11 cellular contexts compared by ENCODE assay signal in genomic region chr14:93034671-93034994, GRCh38.
A peak's percentile ranks its signal among the peaks of the same experiment; 100 is the strongest.
DNase-seq lines count a peak whose midpoint lies in the region; ATAC-seq and TF ChIP-seq lines count a peak whose summit lies in the region.
"Had no signal": no experiment of that assay in that cellular context is flagged by ENCODE, and none has a peak within 500 bp of the region (broad histone marks: within the 10 kb centered on the region; RNA-seq: fewer than 3 reads in every experiment).

No MANE protein-coding gene starts in this region.

- H3K4me1 Mint-ChIP-seq in MCF 10A (ENCODE audit: insufficient read depth, unreplicated experiment) = peaks cover 61% of the 10 kb centered on the region

- H3K36me3 ChIP-seq in breast epithelium (no peaks in the 10 kb centered on the region), SJSA1 (no peaks in the 10 kb centered on the region), esophagus muscularis mucosa (no peaks in the 10 kb centered on the region), testis (ENCODE audit: low read depth, missing control alignments) (no peaks in the 10 kb centered on the region), aorta (ENCODE audit: control insufficient read depth in 1 of 2, insufficient read depth in 2 of 2, low read length in 1 of 2) (no peaks in the 10 kb centered on the region)
- H3K36me3 ChIP-seq: right lobe of liver had no signal

- no peak for DNase-seq in MCF 10A (ENCODE audit: unreplicated experiment)
- DNase-seq in breast epithelium (ENCODE audit: low spot score in 2 of 2) = no peak
- DNase-seq in SJSA1 (ENCODE audit: low read depth in 1 of 2, low spot score in 2 of 2) = no peak
- no peak for DNase-seq in esophagus muscularis mucosa (ENCODE audit: extremely low spot score)
- no peak for DNase-seq in testis
- no peak for DNase-seq in aorta
- DNase-seq: NCI-H748 treated with DMSO at 0.1 percent for 48 hours, right lobe of liver had no signal

- H3K27me3 ChIP-seq in breast epithelium (no peaks in the 10 kb centered on the region), SJSA1 (replicated peaks) (no peaks in the 10 kb centered on the region), esophagus muscularis mucosa (no peaks in the 10 kb centered on the region), testis (no peaks in the 10 kb centered on the region), aorta (ENCODE audit: control insufficient read depth in 1 of 2, insufficient read depth in 2 of 2, low read length in 1 of 2) (no peaks in the 10 kb centered on the region)
- H3K27me3 ChIP-seq: right lobe of liver had no signal

- no peaks in the 10 kb centered on the region for H3K27me3 Mint-ChIP-seq in MCF 10A (ENCODE audit: insufficient read depth, unreplicated experiment)

- peaks cover 5% of the 10 kb centered on the region for H3K36me3 Mint-ChIP-seq in MCF 10A (ENCODE audit: insufficient read depth, unreplicated experiment)

- H3K27ac ChIP-seq in breast epithelium = no peak overlapping the region
- H3K27ac ChIP-seq in SJSA1 = peak overlapping the region; percentile 32
- peak overlapping the region; percentile 86 to 93 (median 86) for H3K27ac ChIP-seq in esophagus muscularis mucosa (replicated peaks in 1 of 4)
- peak overlapping the region; percentile 67 to 71 for H3K27ac ChIP-seq in testis
- no peak overlapping the region for H3K27ac ChIP-seq in aorta (ENCODE audit: low read depth in 1 of 2, low read length in 2 of 2)
- H3K27ac ChIP-seq: right lobe of liver had no signal

- no peak for TF ChIP-seq EP300 in esophagus muscularis mucosa (IDR thresholded peaks at IDR 0.05)

- H3K9me3 Mint-ChIP-seq in MCF 10A (ENCODE audit: unreplicated experiment) = no peaks in the 10 kb centered on the region

- ATAC-seq in GM18909 (IDR thresholded peaks at IDR 0.05; ENCODE audit: poor library complexity, unreplicated experiment) (no peak), aorta (ENCODE audit: low FRiP score) (no peak), HG03520 (IDR thresholded peaks at IDR 0.05; ENCODE audit: unreplicated experiment) (no peak)

- POLR2A ChIA-PET in MCF 10A (lab: Yijun Ruan, JAX) = interaction anchor here (1.7 kb wide), 1 partner anchor 9 kb away, joined by 5 read pairs; no protein-coding TSS in a partner anchor

- no TSS peak for BruUV-seq in MCF 10A (replicated peaks; lab: Mats Ljungman, UMichigan)

- H3K9me3 ChIP-seq in breast epithelium (no peaks in the 10 kb centered on the region), SJSA1 (replicated peaks) (no peaks in the 10 kb centered on the region), esophagus muscularis mucosa (no peaks in the 10 kb centered on the region), testis (no peaks in the 10 kb centered on the region), aorta (ENCODE audit: control insufficient read depth, low read length) (no peaks in the 10 kb centered on the region)
- H3K9me3 ChIP-seq: mucosa of descending colon, right lobe of liver had no signal

- TF ChIP-seq POLR2A in breast epithelium (IDR thresholded peaks at IDR 0.05) = no peak
- TF ChIP-seq POLR2A in esophagus muscularis mucosa (IDR thresholded peaks at IDR 0.05; ENCODE audit: low read depth) = no peak
- TF ChIP-seq POLR2A in testis (IDR thresholded peaks at IDR 0.05) = no peak

- peaks cover 0 to 13% of the 10 kb centered on the region in 2 donors for H3K4me1 ChIP-seq in breast epithelium
- peaks cover 100% of the 10 kb centered on the region for H3K4me1 ChIP-seq in SJSA1 (replicated peaks)
- H3K4me1 ChIP-seq in esophagus muscularis mucosa = peaks cover 79 to 100% (median 99%) of the 10 kb centered on the region in 4 donors
- H3K4me1 ChIP-seq in testis = peaks cover 71% of the 10 kb centered on the region
- H3K4me1 ChIP-seq in aorta (ENCODE audit: control insufficient read depth in 1 of 2, insufficient read depth in 2 of 2, low read length in 2 of 2) = no peaks in the 10 kb centered on the region

- CTCF ChIA-PET in MCF 10A (lab: Yijun Ruan, JAX) = interaction anchor here (1.6 kb wide), 1 partner anchor 79 kb away, joined by 5 read pairs; no protein-coding TSS in a partner anchor

- H3K27ac Mint-ChIP-seq in MCF 10A (ENCODE audit: low read depth, unreplicated experiment) = peak overlapping the region; percentile 35

- 95% methylated on average over 3 of the region's 5 CpGs for WGBS in esophagus muscularis mucosa
- 90 to 100% methylated on average over 1 to 5 of the region's 5 CpGs for WGBS in testis, 2 donors
- WGBS in aorta, 2 donors = 93 to 94% methylated on average over 5 of the region's 5 CpGs

- intact Hi-C loops in MCF 10A (cut with micrococcal nuclease) (no loop called here), breast epithelium (cut with DNase I; ENCODE audit: low total_unique reads) (loop anchor here (10.0 kb wide), 1 partner anchor 80 kb away; no protein-coding TSS in a partner anchor), esophagus muscularis mucosa (cut with DNase I) (loop anchor here (10.0 kb wide), 1 partner anchor 80 kb away; the partner anchor contains the start of gene ITPK1), testis (cut with DNase I; ENCODE audit: low total_unique reads) (no loop called here), aorta (cut with DNase I) (no loop called here)

- no peak overlapping the region for H3K4me3 Mint-ChIP-seq in MCF 10A (ENCODE audit: unreplicated experiment)

- no peak overlapping the region for H3K4me3 ChIP-seq in breast epithelium
- no peak overlapping the region for H3K4me3 ChIP-seq in SJSA1
- no peak overlapping the region for H3K4me3 ChIP-seq in esophagus muscularis mucosa
- H3K4me3 ChIP-seq in testis = no peak overlapping the region
- no peak overlapping the region for H3K4me3 ChIP-seq in aorta (ENCODE audit: low read length in 2 of 2)
- H3K4me3 ChIP-seq: mucosa of descending colon, right lobe of liver had no signal

- no peak for TF ChIP-seq CTCF in MCF 10A (IDR thresholded peaks at IDR 0.05; ENCODE audit: unreplicated experiment)
- no peak for TF ChIP-seq CTCF in breast epithelium (IDR thresholded peaks at IDR 0.05)
- no peak for TF ChIP-seq CTCF in esophagus muscularis mucosa (IDR thresholded peaks at IDR 0.05)
- no peak for TF ChIP-seq CTCF in testis (IDR thresholded peaks at IDR 0.05)

Comparison
In these comparisons a context has a peak if more than half of its experiments do, and no peak if none do; other contexts are left out.
1. intact Hi-C loops: an anchor here in breast epithelium (10.0 kb wide) and esophagus muscularis mucosa (10.0 kb wide); none called in MCF 10A, testis and aorta.
2. H3K27ac ChIP-seq: peak in SJSA1 (single experiment), esophagus muscularis mucosa (4 of 4) and testis (2 of 2); none in breast epithelium (0 of 2) and aorta (0 of 2).